ENCODE assay signal across 16 cellular contexts in genomic region chr3:191111722-191112121, GRCh38.
DNase-seq lines count a peak whose midpoint lies in the region; ATAC-seq, FAIRE-seq and TF ChIP-seq lines count a peak whose summit lies in the region.
"Had no signal": no experiment of that assay in that cellular context is flagged by ENCODE, and none has a peak within 500 bp of the region (broad histone marks: within the 10 kb centered on the region; RNA-seq: fewer than 3 reads in every experiment).

No MANE protein-coding gene starts in this region.

- H2BK20ac ChIP-seq in H9 (ENCODE audit: low read depth, low read length, poor library complexity, severe bottlenecking) (no peak overlapping the region), H1 (ENCODE audit: low read length) (no peak overlapping the region)

- H2BK15ac ChIP-seq in H9 (ENCODE audit: low read depth, low read length): no peak overlapping the region; the same call in 1 of the 2 replicates
- H2BK15ac ChIP-seq in H1 (ENCODE audit: low read length): no peak overlapping the region; the same call in 1 of the 2 replicates

- H3K9me3 Mint-ChIP-seq in H9: no peaks in the 10 kb centered on the region
- H3K9me3 Mint-ChIP-seq in activated CD8-positive, alpha-beta T cell treated with anti-CD3 and anti-CD28 coated beads, Interleukin-2, amount 10 ng/mL, durations not matched to agents 7 days and 5 days (ENCODE audit: insufficient read depth): no peaks in the 10 kb centered on the region
- H3K9me3 Mint-ChIP-seq: CD8-positive, alpha-beta T cell had no signal

- CTCF ChIA-PET in OCI-LY7 (lab: Charles Lee; ENCODE audit: unreplicated experiment) (no interaction called here), H1 (lab: Charles Lee; ENCODE audit: partially characterized antibody) (no interaction called here)
- CTCF ChIA-PET in activated CD8-positive, alpha-beta T cell treated with anti-CD3 and anti-CD28 coated beads, Interleukin-2, amount 10 ng/mL, durations not matched to agents 7 days and 5 days (lab: Charles Lee): no interaction called here

- H3K9me3 ChIP-seq in H9 (ENCODE audit: control insufficient read depth, low read depth, low read length) (no peaks in the 10 kb centered on the region), OCI-LY7 (ENCODE audit: low read length) (no peaks in the 10 kb centered on the region), H1 (ENCODE audit: insufficient read depth in 2 of 2, low read depth in 1 of 2, low read length in 1 of 2) (no peaks in the 10 kb centered on the region), Karpas-422 (ENCODE audit: low read length) (peaks cover 32% of the 10 kb centered on the region)

- H3K4me1 ChIP-seq in H9 (ENCODE audit: insufficient read depth, low read length) (no peaks in the 10 kb centered on the region), OCI-LY7 (ENCODE audit: insufficient read depth, low read length, poor library complexity, severe bottlenecking) (peaks cover 24% of the 10 kb centered on the region), H1 (replicated peaks in 1 of 4; ENCODE audit: control insufficient read depth in 3 of 4, insufficient read depth in 4 of 4, low read length in 3 of 4) (no peaks in the 10 kb centered on the region), Karpas-422 (ENCODE audit: low read length) (no peaks in the 10 kb centered on the region)

- H4K91ac ChIP-seq in H9 (ENCODE audit: insufficient read length, low read depth, low read length) (no peak overlapping the region), H1 (replicated peaks; ENCODE audit: insufficient read length, low read length) (no peak overlapping the region)

- no peak overlapping the region for H3T11ph ChIP-seq in H9 (ENCODE audit: low read length)

- no CpG with 5 or more reads among the region's 3 CpGs for WGBS in H9 (ENCODE audit: extremely low coverage, insufficient read length, low lambda C conversion rate)
- WGBS in H1 (ENCODE audit: extremely low coverage in 1 of 2, insufficient coverage in 1 of 2, insufficient read length in 1 of 2, insufficient replicate concordance in 2 of 2, low coverage in 1 of 2, low lambda C conversion rate in 2 of 2, missing lambda C conversion rate in 1 of 2), 2 experiments: 95% methylated on average over 3 of the region's 3 CpGs; no CpG with 5 or more reads in 1 of the 2 experiments

- H3K56ac ChIP-seq in H9 (ENCODE audit: insufficient read length, low read depth, low read length) (no peak overlapping the region), H1 (replicated peaks; ENCODE audit: insufficient read length, low read depth, low read length) (no peak overlapping the region)

- TF ChIP-seq POLR2A in GM12892 (IDR thresholded peaks at IDR 0.05; ENCODE audit: low read depth, low read length): no peak
- no peak for TF ChIP-seq POLR2A in H1 (IDR thresholded peaks at IDR 0.05; ENCODE audit: control extremely low read depth in 1 of 2, low read depth in 2 of 2, low read length in 2 of 2)

- H3K27me3 Mint-ChIP-seq in H9 (ENCODE audit: low read depth): no peaks in the 10 kb centered on the region; the same call in 1 of the 2 replicates
- no peaks in the 10 kb centered on the region for H3K27me3 Mint-ChIP-seq in activated CD8-positive, alpha-beta T cell treated with anti-CD3 and anti-CD28 coated beads, Interleukin-2, amount 10 ng/mL, durations not matched to agents 7 days and 5 days (ENCODE audit: low read depth)

- H3K4me3 ChIP-seq in OCI-LY7 (ENCODE audit: low read depth, low read length, poor library complexity, severe bottlenecking): no peak overlapping the region
- H3K4me3 ChIP-seq in H1 (ENCODE audit: extremely low read depth in 1 of 4, insufficient read depth in 2 of 4, low read depth in 3 of 4, low read length in 4 of 4): no peak overlapping the region
- no peak overlapping the region for H3K4me3 ChIP-seq in Karpas-422 (ENCODE audit: low read length)
- H3K4me3 ChIP-seq: BLaER1 treated with 17β-estradiol and CSF1 and Interleukin-3, amounts not matched to agents 10 nM and 100 nM; K562 had no signal

- H3K79me1 ChIP-seq in H9 (ENCODE audit: insufficient read depth, low read depth, low read length, poor library complexity, severe bottlenecking) (no peaks in the 10 kb centered on the region), H1 (ENCODE audit: low read depth, low read length) (no peaks in the 10 kb centered on the region)

- ATAC-seq in GM21786 (IDR thresholded peaks at IDR 0.05; ENCODE audit: unreplicated experiment): no peak
- ATAC-seq in activated CD8-positive, alpha-beta T cell treated with anti-CD3 and anti-CD28 coated beads, Interleukin-2, amount 10 ng/mL, durations not matched to agents 7 days and 5 days: no peak
- ATAC-seq: CD8-positive, alpha-beta T cell; HCT116; K562 had no signal

- no TSS peak for BruUV-seq in OCI-LY7 (replicated peaks; lab: Mats Ljungman, UMichigan)

- no peak overlapping the region for H3K27ac ChIP-seq in H9 (ENCODE audit: insufficient read length, low read depth, low read length)
- no peak overlapping the region for H3K27ac ChIP-seq in OCI-LY7 (ENCODE audit: low read depth, low read length, poor library complexity, severe bottlenecking)
- no peak overlapping the region for H3K27ac ChIP-seq in H1 (ENCODE audit: low read depth, low read length)
- no peak overlapping the region for H3K27ac ChIP-seq in Karpas-422 (ENCODE audit: low read length)
- H3K27ac ChIP-seq: BLaER1 treated with 17β-estradiol and CSF1 and Interleukin-3, amounts not matched to agents 10 nM and 100 nM had no signal

- H3K4me2 ChIP-seq in H9 (ENCODE audit: insufficient read depth, insufficient read length, low read length): no peak overlapping the region
- no peak overlapping the region for H3K4me2 ChIP-seq in OCI-LY7 (ENCODE audit: low read length)
- H3K4me2 ChIP-seq in H1 (ENCODE audit: insufficient read depth in 1 of 2, low read depth in 2 of 2, low read length in 2 of 2): no peak overlapping the region
- H3K4me2 ChIP-seq in Karpas-422 (ENCODE audit: low read depth, low read length, poor library complexity, severe bottlenecking): no peak overlapping the region

- no peak overlapping the region for H3K27ac Mint-ChIP-seq in H9
- H3K27ac Mint-ChIP-seq in activated CD8-positive, alpha-beta T cell treated with anti-CD3 and anti-CD28 coated beads, Interleukin-2, amount 10 ng/mL, durations not matched to agents 7 days and 5 days: no peak overlapping the region
- H3K27ac Mint-ChIP-seq: B cell; CD8-positive, alpha-beta T cell had no signal

- DNase-seq in GM12892 (ENCODE audit: insufficient read length) (no peak), H9 (no peak), OCI-LY7 (ENCODE audit: low spot score) (no peak), H1 (ENCODE audit: low read depth in 1 of 2, low spot score in 2 of 2) (no peak), Karpas-422 (no peak)
- no peak for DNase-seq in activated CD8-positive, alpha-beta T cell treated with anti-CD3 and anti-CD28 coated beads, Interleukin-2, amount 10 ng/mL, durations not matched to agents 7 days and 5 days
- DNase-seq in effector CD4-positive, alpha-beta T cell: no peak
- DNase-seq: Calu3; CD8-positive, alpha-beta T cell; DMS79 treated with DMSO at 0.1 percent for 48 hours; GF-D8 had no signal

- H3K14ac ChIP-seq in H9 (ENCODE audit: insufficient read depth, low read length): no peak overlapping the region
- H3K14ac ChIP-seq in H1 (ENCODE audit: insufficient read length): no peak overlapping the region

- intact Hi-C loops in OCI-LY7 (cut with micrococcal nuclease; ENCODE audit: unreplicated experiment): no loop called here

- peak; percentile 36 for FAIRE-seq in GM12892 (lab: Jason Lieb, UNC)
- no peak for FAIRE-seq in H1 (lab: Jason Lieb, UNC)
- FAIRE-seq: K562 had no signal

- no peak overlapping the region for H2AK5ac ChIP-seq in H9 (ENCODE audit: insufficient read length, low read length)
- H2AK5ac ChIP-seq in H1 (ENCODE audit: low read depth, low read length): peak overlapping the region; percentile 78; the same call in 1 of the 2 replicates

- no peak for TF ChIP-seq RAD21 in H1 (IDR thresholded peaks at IDR 0.05 in 1 of 2, conservative IDR thresholded peaks at IDR 0.05 in 1 of 2; ENCODE audit: low read depth in 2 of 2, low read length in 2 of 2)

- POLR2A ChIA-PET in OCI-LY7 (lab: Charles Lee) (interaction anchor here (0.7 to 1.3 kb wide), 5 partner anchors 12 to 610 kb away, joined by 3 to 5 read pairs (median 4); no protein-coding TSS in a partner anchor), H1 (lab: Charles Lee; ENCODE audit: partially characterized antibody) (no interaction called here)
- POLR2A ChIA-PET in activated CD8-positive, alpha-beta T cell treated with anti-CD3 and anti-CD28 coated beads, Interleukin-2, amount 10 ng/mL, durations not matched to agents 7 days and 5 days (lab: Charles Lee): no interaction called here

- TF ChIP-seq EP300 in H1 (IDR thresholded peaks at IDR 0.05; ENCODE audit: borderline replicate concordance in 1 of 2, low read depth in 2 of 2, low read length in 2 of 2): no peak

- H2BK5ac ChIP-seq in H9 (ENCODE audit: insufficient read length, low read length): no peak overlapping the region
- H2BK5ac ChIP-seq in H1 (ENCODE audit: low read depth, low read length): no peak overlapping the region

- H4K5ac ChIP-seq in H9 (ENCODE audit: insufficient read length, low read depth, low read length) (peak overlapping the region; percentile 94), H1 (ENCODE audit: insufficient read length, low read depth, low read length) (no peak overlapping the region)

- no peak overlapping the region for H2AFZ ChIP-seq in H9 (ENCODE audit: low read length)
- peak overlapping the region; percentile 60; the same call in 1 of the 2 replicates for H2AFZ ChIP-seq in OCI-LY7 (ENCODE audit: low read length)
- H2AFZ ChIP-seq in H1 (ENCODE audit: low read length): no peak overlapping the region
- no peak overlapping the region for H2AFZ ChIP-seq in Karpas-422 (ENCODE audit: low read length)

- H3K23ac ChIP-seq in H9 (ENCODE audit: insufficient read length, low read depth, low read length) (peak overlapping the region; percentile 86), H1 (ENCODE audit: insufficient read length) (no peak overlapping the region)

- no peak for TF ChIP-seq CTCF in H9 (conservative IDR thresholded peaks at IDR 0.05)
- no peak for TF ChIP-seq CTCF in OCI-LY7 (conservative IDR thresholded peaks at IDR 0.05; ENCODE audit: low read length)
- no peak for TF ChIP-seq CTCF in H1 (IDR thresholded peaks at IDR 0.05; ENCODE audit: control extremely low read depth in 1 of 3, insufficient read depth in 1 of 3, low read depth in 1 of 3, low read length in 3 of 3)

- H3K23me2 ChIP-seq in H9 (ENCODE audit: insufficient read length, low read depth, low read length, poor library complexity, severe bottlenecking) (no peaks in the 10 kb centered on the region), H1 (ENCODE audit: low read depth, low read length) (peaks cover 2% of the 10 kb centered on the region; the same call in 1 of the 2 replicates)

- H3K4ac ChIP-seq in H9 (ENCODE audit: low read depth, low read length) (no peak overlapping the region), H1 (replicated peaks; ENCODE audit: insufficient read length, low read depth, low read length) (no peak overlapping the region)

- H3K27me3 ChIP-seq in H9 (ENCODE audit: insufficient read depth, low read length) (no peaks in the 10 kb centered on the region), H1 (replicated peaks in 1 of 4; ENCODE audit: control insufficient read depth in 3 of 4, extremely low read depth in 1 of 4, insufficient read depth in 3 of 4, low read length in 3 of 4) (no peaks in the 10 kb centered on the region), Karpas-422 (ENCODE audit: low read length) (no peaks in the 10 kb centered on the region)
- H3K27me3 ChIP-seq: BLaER1 treated with 17β-estradiol and CSF1 and Interleukin-3, amounts not matched to agents 10 nM and 100 nM had no signal

- no peak overlapping the region for H3K4me3 Mint-ChIP-seq in H9
- no peak overlapping the region for H3K4me3 Mint-ChIP-seq in activated CD8-positive, alpha-beta T cell treated with anti-CD3 and anti-CD28 coated beads, Interleukin-2, amount 10 ng/mL, durations not matched to agents 7 days and 5 days
- H3K4me3 Mint-ChIP-seq: B cell; CD8-positive, alpha-beta T cell had no signal

- no peaks in the 10 kb centered on the region for H3K36me3 Mint-ChIP-seq in H9 (ENCODE audit: insufficient read depth in 1 of 3, low read depth in 3 of 3)
- H3K36me3 Mint-ChIP-seq in activated CD8-positive, alpha-beta T cell treated with anti-CD3 and anti-CD28 coated beads, Interleukin-2, amount 10 ng/mL, durations not matched to agents 7 days and 5 days (ENCODE audit: low read depth): no peaks in the 10 kb centered on the region
- H3K36me3 Mint-ChIP-seq: CD8-positive, alpha-beta T cell had no signal

- H3K9me2 ChIP-seq in OCI-LY7 (ENCODE audit: insufficient read depth, low read length): no peaks in the 10 kb centered on the region
- no peaks in the 10 kb centered on the region for H3K9me2 ChIP-seq in Karpas-422 (replicated peaks; ENCODE audit: insufficient read depth, low read length)

- no peak overlapping the region for H2BK12ac ChIP-seq in H9 (ENCODE audit: insufficient read length, low read depth, low read length)
- no peak overlapping the region for H2BK12ac ChIP-seq in H1 (ENCODE audit: low read depth, low read length)

- H4K20me1 ChIP-seq in H9 (ENCODE audit: control insufficient read depth, insufficient read depth, insufficient read length): no peaks in the 10 kb centered on the region
- no peaks in the 10 kb centered on the region for H4K20me1 ChIP-seq in OCI-LY7 (ENCODE audit: insufficient read depth, low read length)
- H4K20me1 ChIP-seq in H1 (replicated peaks in 1 of 2; ENCODE audit: control insufficient read depth in 1 of 2, insufficient read depth in 2 of 2, low read length in 2 of 2): peaks cover 0 to 2% of the 10 kb centered on the region in 2 experiments
- no peaks in the 10 kb centered on the region for H4K20me1 ChIP-seq in Karpas-422 (ENCODE audit: insufficient read depth, low read depth, low read length)
- H4K20me1 ChIP-seq: BLaER1 treated with 17β-estradiol and CSF1 and Interleukin-3, amounts not matched to agents 10 nM and 100 nM had no signal

- H3K79me2 ChIP-seq in H9 (ENCODE audit: insufficient read depth, low read length) (no peaks in the 10 kb centered on the region), OCI-LY7 (ENCODE audit: insufficient read depth, low read depth, low read length) (no peaks in the 10 kb centered on the region), H1 (ENCODE audit: control insufficient read depth in 1 of 2, insufficient read depth in 2 of 2, low read length in 2 of 2) (no peaks in the 10 kb centered on the region), Karpas-422 (ENCODE audit: low read length) (no peaks in the 10 kb centered on the region)

- H4K8ac ChIP-seq in H9 (replicated peaks; ENCODE audit: insufficient read length, low read depth, low read length) (peak overlapping the region; percentile 93), H1 (ENCODE audit: extremely low read depth, insufficient read depth, low read length) (no peak overlapping the region)

- H3K36me3 ChIP-seq in OCI-LY7 (ENCODE audit: insufficient read depth, low read length) (no peaks in the 10 kb centered on the region; the same call in 1 of the 2 replicates), H1 (ENCODE audit: control insufficient read depth in 2 of 4, insufficient read depth in 4 of 4, low read length in 3 of 4) (no peaks in the 10 kb centered on the region), Karpas-422 (ENCODE audit: insufficient read depth, low read length) (no peaks in the 10 kb centered on the region)
- H3K36me3 ChIP-seq: BLaER1 treated with 17β-estradiol and CSF1 and Interleukin-3, amounts not matched to agents 10 nM and 100 nM had no signal

- H3K18ac ChIP-seq in H9 (ENCODE audit: insufficient read length, low read depth, low read length): peak overlapping the region; percentile 75
- H3K18ac ChIP-seq in H1 (ENCODE audit: extremely low read depth, low read length): no peak overlapping the region

- no peak overlapping the region for H3K9ac ChIP-seq in H9 (ENCODE audit: extremely low read depth, insufficient read length, low read length)
- no peak overlapping the region; a peak in 1 of 7 replicates for H3K9ac ChIP-seq in H1 (replicated peaks in 1 of 4; ENCODE audit: extremely low read depth in 1 of 4, low read depth in 3 of 4, low read length in 3 of 4)
- no peak overlapping the region for H3K9ac ChIP-seq in Karpas-422 (ENCODE audit: low read length)
- H3K9ac ChIP-seq: BLaER1 treated with 17β-estradiol and CSF1 and Interleukin-3, amounts not matched to agents 10 nM and 100 nM had no signal

- H2BK120ac ChIP-seq in H9 (ENCODE audit: low read depth, low read length, poor library complexity, severe bottlenecking) (no peak overlapping the region), H1 (replicated peaks; ENCODE audit: low read depth, low read length) (no peak overlapping the region)

- no peaks in the 10 kb centered on the region for H3K4me1 Mint-ChIP-seq in H9
- H3K4me1 Mint-ChIP-seq in activated CD8-positive, alpha-beta T cell treated with anti-CD3 and anti-CD28 coated beads, Interleukin-2, amount 10 ng/mL, durations not matched to agents 7 days and 5 days (ENCODE audit: low read depth): no peaks in the 10 kb centered on the region
- H3K4me1 Mint-ChIP-seq: B cell had no signal
